In the genomic region with DNA sequence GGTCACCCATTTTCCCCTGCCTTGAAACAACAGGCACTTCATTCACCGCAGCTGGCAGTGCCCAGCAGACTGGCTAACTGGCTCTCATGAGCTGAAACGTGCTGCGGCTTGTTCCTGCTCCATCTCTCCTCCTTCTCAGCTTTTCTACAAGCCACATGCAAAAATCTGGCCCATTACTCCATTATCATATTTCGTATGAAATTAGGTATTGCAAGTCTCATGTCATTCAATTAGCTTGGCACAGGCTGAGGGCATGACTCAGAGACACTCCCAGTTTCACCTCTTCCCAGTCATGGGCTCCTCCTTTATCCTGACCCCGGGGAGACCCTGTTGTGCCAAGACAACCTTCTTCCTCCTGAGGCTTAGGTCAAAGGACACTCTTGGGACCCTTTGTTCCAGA, we compare ENCODE assay signal across 1 cellular context.
TF ChIP-seq lines count a peak whose summit lies in the region.

No MANE protein-coding gene starts in this region.

TF ChIP-seq in GM23338, 12 proteins besides CTCF, POLR2A, EP300 and RAD21 (continued from another document):
- no peak for TF ChIP-seq REST (IDR thresholded peaks at IDR 0.05; ENCODE audit: unreplicated experiment)
- TF ChIP-seq POLR2AphosphoS5 (IDR thresholded peaks at IDR 0.05; ENCODE audit: low read depth), result no peak
- no peak for TF ChIP-seq ZNF331 (CRISPR knock-in tag; IDR thresholded peaks at IDR 0.05; ENCODE audit: low read depth)
- TF ChIP-seq ZNF462 (CRISPR knock-in tag; IDR thresholded peaks at IDR 0.05), result no peak
- TF ChIP-seq NANOG (IDR thresholded peaks at IDR 0.05; ENCODE audit: borderline replicate concordance), result no peak
- no peak for TF ChIP-seq EZH2 (IDR thresholded peaks at IDR 0.05; ENCODE audit: low read depth, unreplicated experiment)
- TF ChIP-seq ETS1 (IDR thresholded peaks at IDR 0.05), result no peak
- TF ChIP-seq JUNB (IDR thresholded peaks at IDR 0.05; ENCODE audit: unreplicated experiment), result no peak
- TF ChIP-seq STAT1 (IDR thresholded peaks at IDR 0.05; ENCODE audit: unreplicated experiment), result no peak
